9 cellular contexts compared by ENCODE assay signal in the genomic region with DNA sequence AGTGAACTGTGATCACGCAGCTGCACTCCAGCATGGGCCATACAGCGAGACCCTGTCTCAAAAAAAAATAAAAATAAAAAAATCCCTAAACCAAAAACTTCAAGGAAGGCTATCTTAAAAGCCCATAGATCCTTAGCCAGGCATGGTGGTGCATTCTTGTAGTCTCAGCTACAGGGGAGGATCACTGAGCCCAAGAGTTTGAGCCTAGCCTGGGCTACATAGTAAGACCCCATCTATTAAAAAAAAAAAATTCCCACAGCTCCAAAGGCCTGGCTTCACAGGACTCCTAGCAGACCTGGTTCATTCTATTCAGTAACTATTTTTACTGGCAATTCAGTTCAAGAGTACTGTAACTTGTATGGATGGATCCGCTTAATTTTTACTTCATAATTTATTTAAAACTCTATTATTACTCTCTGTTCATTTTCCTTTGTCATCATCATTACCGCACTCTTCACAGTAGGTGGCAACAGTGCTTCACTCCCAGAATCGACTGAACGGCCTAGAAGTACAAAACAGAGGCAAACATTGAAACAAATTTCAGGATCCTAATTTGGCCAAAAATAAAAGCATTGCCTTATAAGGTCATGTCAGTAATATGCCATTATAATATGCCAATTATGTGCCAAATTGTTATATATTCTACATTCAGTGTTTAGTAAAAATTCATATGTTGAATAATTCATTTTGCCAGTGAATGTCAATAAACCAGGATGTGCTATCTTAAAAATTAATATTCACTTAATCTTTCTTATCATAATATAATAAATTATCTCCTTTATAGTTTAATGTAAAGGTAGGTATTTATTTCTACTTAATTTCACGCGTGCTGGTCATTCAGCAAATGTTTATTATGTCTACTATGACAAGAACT. TPM values are rescaled to one million over a fixed set of nuclear protein-coding genes. Genes with fewer than 3 reads are reported as not detected.
DNase-seq lines count a peak whose midpoint lies in the region; ATAC-seq and TF ChIP-seq lines count a peak whose summit lies in the region.
"Had no signal": no experiment of that assay in that cellular context is flagged by ENCODE, and none has a peak within 500 bp of the region (broad histone marks: within the 10 kb centered on the region; RNA-seq: fewer than 3 reads in every experiment).

No MANE protein-coding gene starts in this region.

- CTCF ChIA-PET in activated naive CD4-positive, alpha-beta T cell treated with anti-CD3 and anti-CD28 coated beads, Interleukin-2, amount 10 ng/mL, durations not matched to agents 7 days and 5 days (lab: Charles Lee): interaction anchor here (1.1 to 2.3 kb wide), 2 partner anchors 438 to 446 kb away, joined by 3 to 12 read pairs; no protein-coding TSS in a partner anchor
- CTCF ChIA-PET in HEK293 (lab: Yijun Ruan, JAX): interaction anchor here (0.5 to 1.9 kb wide), 24 partner anchors 10 to 552 kb away, joined by 3 to 26 read pairs (median 3); a partner anchor contains a TSS

- no peak for ATAC-seq in GM19452 (IDR thresholded peaks at IDR 0.05; ENCODE audit: unreplicated experiment)

- POLR2A ChIA-PET in HEK293 (lab: Yijun Ruan, JAX): no interaction called here

- no peaks in the 10 kb centered on the region for H3K36me3 Mint-ChIP-seq in activated naive CD4-positive, alpha-beta T cell treated with anti-CD3 and anti-CD28 coated beads, Interleukin-2, amount 10 ng/mL, durations not matched to agents 7 days and 5 days

- peaks cover 5% of the 10 kb centered on the region for H3K4me1 Mint-ChIP-seq in activated naive CD4-positive, alpha-beta T cell treated with anti-CD3 and anti-CD28 coated beads, Interleukin-2, amount 10 ng/mL, durations not matched to agents 7 days and 5 days

- H3K27me3 ChIP-seq in cardiac muscle cell: no peaks in the 10 kb centered on the region

- H3K27me3 Mint-ChIP-seq in activated naive CD4-positive, alpha-beta T cell treated with anti-CD3 and anti-CD28 coated beads, Interleukin-2, amount 10 ng/mL, durations not matched to agents 7 days and 5 days: peaks cover 10% of the 10 kb centered on the region

- H3K4me3 ChIP-seq in HEK293 (ENCODE audit: low read depth, low read length) (no peak overlapping the region), WI38 (ENCODE audit: low read depth, low read length) (no peak overlapping the region), cardiac muscle cell (no peak overlapping the region), retinal pigment epithelial cell (ENCODE audit: low read length) (no peak overlapping the region)

- H3K9me3 Mint-ChIP-seq in activated naive CD4-positive, alpha-beta T cell treated with anti-CD3 and anti-CD28 coated beads, Interleukin-2, amount 10 ng/mL, durations not matched to agents 7 days and 5 days: peaks cover 3% of the 10 kb centered on the region

- H3K36me3 ChIP-seq in HEK293 (ENCODE audit: control insufficient read depth in 2 of 2, insufficient read depth in 1 of 2, low read length in 2 of 2): no peaks in the 10 kb centered on the region
- no peaks in the 10 kb centered on the region for H3K36me3 ChIP-seq in cardiac muscle cell

- TF ChIP-seq CTCF in HEK293 (tag by site-specific recombination; IDR thresholded peaks at IDR 0.05): peak; percentile 65
- TF ChIP-seq CTCF in WI38 (IDR thresholded peaks at IDR 0.05; ENCODE audit: low read depth, low read length): peak; percentile 73
- TF ChIP-seq CTCF in cardiac muscle cell (IDR thresholded peaks at IDR 0.05; ENCODE audit: low read depth, low read length): peak; percentile 87
- peak; percentile 88 for TF ChIP-seq CTCF in retinal pigment epithelial cell (conservative IDR thresholded peaks at IDR 0.05; ENCODE audit: low read depth, low read length)

- no peak overlapping the region for H3K27ac Mint-ChIP-seq in activated naive CD4-positive, alpha-beta T cell treated with anti-CD3 and anti-CD28 coated beads, Interleukin-2, amount 10 ng/mL, durations not matched to agents 7 days and 5 days
- H3K27ac Mint-ChIP-seq: dendritic cell treated with granulocyte-macrophage colony-stimulating factor and Interleukin-4, amounts not matched to agents 40 ng/mL and 50 ng/mL, for 4 days had no signal

- H3K27ac ChIP-seq in HEK293 (ENCODE audit: extremely low read depth, low read depth, low read length) (no peak overlapping the region), cardiac muscle cell (no peak overlapping the region)

- peak; percentile 41 for DNase-seq in activated naive CD4-positive, alpha-beta T cell treated with anti-CD3 and anti-CD28 coated beads, Interleukin-2, amount 10 ng/mL, durations not matched to agents 7 days and 5 days
- DNase-seq in activated naive CD4-positive, alpha-beta T cell treated with Interleukin-2 at 50 U/mL for 16 hours: no peak
- peak; percentile 13 for DNase-seq in NCI-H1436 treated with DMSO at 0.1 percent for 48 hours (lab: John Stamatoyannopoulos, UW)
- peak; percentile 59 to 84 for DNase-seq in cardiac muscle cell (ENCODE audit: low read depth in 1 of 2, low spot score in 1 of 2)
- peak; percentile 19 for DNase-seq in retinal pigment epithelial cell (ENCODE audit: low read depth)

- H3K4me1 ChIP-seq in HEK293 (ENCODE audit: control insufficient read depth, insufficient read depth, low read length) (no peaks in the 10 kb centered on the region), cardiac muscle cell (ENCODE audit: low read depth) (no peaks in the 10 kb centered on the region)

- H3K4me3 Mint-ChIP-seq in activated naive CD4-positive, alpha-beta T cell treated with anti-CD3 and anti-CD28 coated beads, Interleukin-2, amount 10 ng/mL, durations not matched to agents 7 days and 5 days: no peak overlapping the region
- H3K4me3 Mint-ChIP-seq: dendritic cell treated with granulocyte-macrophage colony-stimulating factor and Interleukin-4, amounts not matched to agents 40 ng/mL and 50 ng/mL, for 4 days had no signal

- H3K9me3 ChIP-seq in HEK293 (ENCODE audit: control insufficient read depth, insufficient read depth, low read depth, low read length) (no peaks in the 10 kb centered on the region), cardiac muscle cell (ENCODE audit: low read depth) (no peaks in the 10 kb centered on the region)

TF ChIP-seq in HEK293, 187 proteins besides CTCF, POLR2A, EP300 and RAD21:
- TF ChIP-seq ZSCAN16 (tag by site-specific recombination; IDR thresholded peaks at IDR 0.05) (no peak), ZNF654 (tag by site-specific recombination; IDR thresholded peaks at IDR 0.05; ENCODE audit: low read depth) (peak; percentile 88), ZNF121 (tag by site-specific recombination; IDR thresholded peaks at IDR 0.05) (0 out of 2 replicates have a peak, but pooled peaks have one; percentile 39)

RNA-seq across cellular contexts. Expression of a gene that starts 14.3 kb away (rescaled TPM):
- 11.6 and 21.0 TPM in 2 replicates for total RNA-seq in cardiac muscle cell
- 4.5 and 8.3 TPM in 2 replicates for polyA plus RNA-seq in cardiac muscle cell
